Comparison of ENCODE assay signal across 1 cellular context in genomic region chr4:37948542-37948941, GRCh38.
A peak's percentile ranks its signal among the peaks of the same experiment; 100 is the strongest.
TF ChIP-seq lines count a peak whose summit lies in the region.

No MANE protein-coding gene starts in this region.

TF ChIP-seq in GM12878, 131 proteins besides CTCF, POLR2A, EP300 and RAD21:
- no peak for TF ChIP-seq DPF2 (IDR thresholded peaks at IDR 0.05)
- peak; percentile 63 for TF ChIP-seq RUNX3 (IDR thresholded peaks at IDR 0.05; ENCODE audit: low read length)
